In genomic region chr17:78255029-78255656, GRCh38 we compare ENCODE assay signal across 13 cellular contexts. TPM values are rescaled to one million over a fixed set of nuclear protein-coding genes. Genes with fewer than 3 reads are reported as not detected.
DNase-seq lines count a peak whose midpoint lies in the region; ATAC-seq, FAIRE-seq and TF ChIP-seq lines count a peak whose summit lies in the region.
"Had no signal": no experiment of that assay in that cellular context is flagged by ENCODE, and none has a peak within 500 bp of the region (broad histone marks: within the 10 kb centered on the region; RNA-seq: fewer than 3 reads in every experiment).

No MANE protein-coding gene starts in this region.

- H2AK5ac ChIP-seq in mesendoderm (ENCODE audit: low read length), result peak overlapping the region; percentile 98

- no peak overlapping the region for H2AFZ ChIP-seq in HepG2 (ENCODE audit: low read length)

- H3K9me3 Mint-ChIP-seq in activated T-helper 1 cell treated with anti-CD3 and anti-CD28 coated beads, Interleukin-12 subunit alpha, Interleukin-12 subunit beta, Interleukin-2, Interleukin-4 antibody, amounts not matched to agents 30 ng/mL and 10 ng/mL and 1 ng/mL, durations not matched to agents 14 hours and 24 hours and 36 hours, result no peaks in the 10 kb centered on the region

- no TSS peak for BruUV-seq in HepG2 (replicated peaks; lab: Mats Ljungman, UMichigan)

- WGBS in HepG2 (ENCODE audit: low lambda C conversion rate), result 59% methylated on average over 18 of the region's 18 CpGs
- WGBS in right lobe of liver (ENCODE audit: insufficient coverage, low coverage, low lambda C conversion rate, missing lambda C conversion rate), result 30% methylated on average over 2 of the region's 18 CpGs
- no CpG with 5 or more reads among the region's 18 CpGs for WGBS in mesendoderm (ENCODE audit: extremely low coverage, insufficient coverage, low lambda C conversion rate)

- H3K27ac ChIP-seq in HepG2 (ENCODE audit: extremely low read length, insufficient read depth, low read length) (no peak overlapping the region), right lobe of liver (no peak overlapping the region), mesendoderm (ENCODE audit: low read depth, low read length) (no peak overlapping the region)
- H3K27ac ChIP-seq: GM23248 had no signal

- no peak for DNase-seq in HepG2 (ENCODE audit: low spot score)
- no peak for DNase-seq in right lobe of liver
- no peak for DNase-seq in activated T-helper 1 cell treated with anti-CD3 and anti-CD28 coated beads, Interleukin-12 subunit alpha, Interleukin-12 subunit beta, Interleukin-2, Interleukin-4 antibody, amounts not matched to agents 30 ng/mL and 10 ng/mL and 1 ng/mL, durations not matched to agents 14 hours and 24 hours and 36 hours (ENCODE audit: low spot score)
- DNase-seq in mesendoderm, result no peak
- DNase-seq in NCI-H774 (lab: John Stamatoyannopoulos, UW), result no peak

- H3K9ac ChIP-seq in HepG2 (ENCODE audit: insufficient read depth, low read depth, low read length), result no peak overlapping the region
- H3K9ac ChIP-seq in mesendoderm (ENCODE audit: low read length), result no peak overlapping the region

- H2BK15ac ChIP-seq in mesendoderm (replicated peaks; ENCODE audit: low read depth), result no peak overlapping the region

- peak overlapping the region; percentile 60 for H2BK5ac ChIP-seq in mesendoderm (ENCODE audit: low read length)

- no peak for TF ChIP-seq CTCF in HepG2 (CRISPR knock-in tag; IDR thresholded peaks at IDR 0.05)
- no peak for TF ChIP-seq CTCF in right lobe of liver (IDR thresholded peaks at IDR 0.05)

- H3K79me1 ChIP-seq in mesendoderm (ENCODE audit: low read length), result no peaks in the 10 kb centered on the region

- no peak for TF ChIP-seq RAD21 in HepG2 (CRISPR knock-in tag; IDR thresholded peaks at IDR 0.05)

- no peak overlapping the region; a peak in 1 of 6 replicates for H3K4me3 ChIP-seq in HepG2 (replicated peaks in 1 of 3; ENCODE audit: insufficient read depth in 1 of 3, low read depth in 2 of 3, low read length in 3 of 3)
- H3K4me3 ChIP-seq in right lobe of liver, result no peak overlapping the region
- H3K4me3 ChIP-seq in mesendoderm (ENCODE audit: low read length), result no peak overlapping the region

- peak overlapping the region; percentile 80 for H3K56ac ChIP-seq in mesendoderm (ENCODE audit: low read length)

- no peak overlapping the region for H4K5ac ChIP-seq in mesendoderm (ENCODE audit: low read length)

- in situ Hi-C loops in HepG2 (cut with HindIII; ENCODE audit: extremely low pct_ligation_motif_present, low pct_unique_long_range_greater_than_20kb), result no loop called here

- no peak overlapping the region for H2BK120ac ChIP-seq in mesendoderm (ENCODE audit: low read depth, low read length)

- TF ChIP-seq EP300 in HepG2 (IDR thresholded peaks at IDR 0.05; ENCODE audit: low read depth in 2 of 2, low read length in 2 of 2), result no peak
- TF ChIP-seq EP300 in HepG2 (CRISPR knock-in tag; IDR thresholded peaks at IDR 0.05; ENCODE audit: borderline replicate concordance), result no peak

- H3K23ac ChIP-seq in mesendoderm (ENCODE audit: low read length), result no peak overlapping the region

- H3K4me3 Mint-ChIP-seq in activated T-helper 1 cell treated with anti-CD3 and anti-CD28 coated beads, Interleukin-12 subunit alpha, Interleukin-12 subunit beta, Interleukin-2, Interleukin-4 antibody, amounts not matched to agents 30 ng/mL and 10 ng/mL and 1 ng/mL, durations not matched to agents 14 hours and 24 hours and 36 hours, result peak overlapping the region; percentile 65

- H3K4me2 ChIP-seq in HepG2 (ENCODE audit: low read depth, low read length) (no peak overlapping the region), mesendoderm (ENCODE audit: low read length) (no peak overlapping the region)

- H3K18ac ChIP-seq in mesendoderm (ENCODE audit: low read length), result peak overlapping the region; percentile 0

- intact Hi-C loops in HepG2 (cut with micrococcal nuclease; ENCODE audit: unreplicated experiment), result loop anchor here (10.0 kb wide), 1 partner anchor 60 kb away; no protein-coding TSS in a partner anchor
- intact Hi-C loops in right lobe of liver (cut with DNase I), result loop anchor here in 1 of 2 donors (10.0 kb wide), 1 partner anchor 80 kb away; no protein-coding TSS in a partner anchor
- intact Hi-C loops in activated T-helper 1 cell treated with anti-CD3 and anti-CD28 coated beads, Interleukin-12 subunit alpha, Interleukin-12 subunit beta, Interleukin-2, Interleukin-4 antibody, amounts not matched to agents 30 ng/mL and 10 ng/mL and 1 ng/mL, durations not matched to agents 14 hours and 24 hours and 36 hours (cut with micrococcal nuclease), result loop anchor here (5.0 kb wide), 1 partner anchor 752 kb away; the partner anchor contains the start of gene CANT1

- peak overlapping the region; percentile 80 for H3K27ac Mint-ChIP-seq in activated T-helper 1 cell treated with anti-CD3 and anti-CD28 coated beads, Interleukin-12 subunit alpha, Interleukin-12 subunit beta, Interleukin-2, Interleukin-4 antibody, amounts not matched to agents 30 ng/mL and 10 ng/mL and 1 ng/mL, durations not matched to agents 14 hours and 24 hours and 36 hours

- no peak for ATAC-seq in HepG2
- ATAC-seq in right lobe of liver, result no peak
- no peak for ATAC-seq in HG02973 (IDR thresholded peaks at IDR 0.05; ENCODE audit: unreplicated experiment)
- ATAC-seq in HG03097 (IDR thresholded peaks at IDR 0.05; ENCODE audit: low FRiP score, unreplicated experiment), result no peak
- no peak for ATAC-seq in GM21825 (IDR thresholded peaks at IDR 0.05; ENCODE audit: unreplicated experiment)

- H3K36me3 ChIP-seq in HepG2 (replicated peaks in 1 of 2; ENCODE audit: control insufficient read depth in 1 of 2, insufficient read depth in 2 of 2, low read length in 2 of 2) (no peaks in the 10 kb centered on the region), right lobe of liver (no peaks in the 10 kb centered on the region), mesendoderm (ENCODE audit: control insufficient read depth, insufficient read depth, low read length) (no peaks in the 10 kb centered on the region)
- H3K36me3 ChIP-seq: sigmoid colon, upper lobe of left lung had no signal

- H3K27me3 Mint-ChIP-seq in activated T-helper 1 cell treated with anti-CD3 and anti-CD28 coated beads, Interleukin-12 subunit alpha, Interleukin-12 subunit beta, Interleukin-2, Interleukin-4 antibody, amounts not matched to agents 30 ng/mL and 10 ng/mL and 1 ng/mL, durations not matched to agents 14 hours and 24 hours and 36 hours (ENCODE audit: insufficient read depth), result no peaks in the 10 kb centered on the region

- peaks cover 2% of the 10 kb centered on the region for H3K36me3 Mint-ChIP-seq in activated T-helper 1 cell treated with anti-CD3 and anti-CD28 coated beads, Interleukin-12 subunit alpha, Interleukin-12 subunit beta, Interleukin-2, Interleukin-4 antibody, amounts not matched to agents 30 ng/mL and 10 ng/mL and 1 ng/mL, durations not matched to agents 14 hours and 24 hours and 36 hours (ENCODE audit: low read depth)

- H3K4me1 ChIP-seq in HepG2 (ENCODE audit: insufficient read depth, low read length) (peaks cover 63% of the 10 kb centered on the region), right lobe of liver (peaks cover 0 to 25% (median 6%) of the 10 kb centered on the region in 4 donors), mesendoderm (ENCODE audit: control insufficient read depth, low read depth, low read length) (peaks cover 14% of the 10 kb centered on the region)

- H3K27me3 ChIP-seq in HepG2 (ENCODE audit: control insufficient read depth in 1 of 2, insufficient read depth in 2 of 2, low read length in 2 of 2), result peaks cover 2 to 41% of the 10 kb centered on the region in 2 experiments; a peak in 4 of 5 replicates
- H3K27me3 ChIP-seq in right lobe of liver, result no peaks in the 10 kb centered on the region
- H3K27me3 ChIP-seq in mesendoderm (ENCODE audit: insufficient read depth, low read length, poor library complexity), result no peaks in the 10 kb centered on the region
- H3K27me3 ChIP-seq: upper lobe of left lung had no signal

- H4K8ac ChIP-seq in mesendoderm (ENCODE audit: low read depth, low read length), result no peak overlapping the region

- no peak overlapping the region for H3K4ac ChIP-seq in mesendoderm (ENCODE audit: low read depth, low read length)

- H3K79me2 ChIP-seq in HepG2 (ENCODE audit: insufficient read depth, low read length) (no peaks in the 10 kb centered on the region), mesendoderm (ENCODE audit: control insufficient read depth, insufficient read depth, low read length) (no peaks in the 10 kb centered on the region)

- TF ChIP-seq POLR2A in HepG2 (IDR thresholded peaks at IDR 0.05; ENCODE audit: insufficient read depth in 1 of 2, low read depth in 2 of 2, low read length in 2 of 2) (no peak), right lobe of liver (IDR thresholded peaks at IDR 0.05) (no peak)

- FAIRE-seq in HepG2 (lab: Jason Lieb, UNC), result no peak

- POLR2A ChIA-PET in HepG2 (lab: Yijun Ruan, JAX), result interaction anchor here (1.3 to 1.7 kb wide), 2 partner anchors 8 to 13 kb away, joined by 5 to 7 read pairs; no protein-coding TSS in a partner anchor

- H3K9me3 ChIP-seq in HepG2 (ENCODE audit: low read length) (no peaks in the 10 kb centered on the region), right lobe of liver (no peaks in the 10 kb centered on the region)
- H3K9me3 ChIP-seq: sigmoid colon, upper lobe of left lung had no signal

- CTCF ChIA-PET in HepG2 (lab: Yijun Ruan, JAX; ENCODE audit: low intra/inter-chr PET ratio, low total read pairs), result no interaction called here

- H3K4me1 Mint-ChIP-seq in activated T-helper 1 cell treated with anti-CD3 and anti-CD28 coated beads, Interleukin-12 subunit alpha, Interleukin-12 subunit beta, Interleukin-2, Interleukin-4 antibody, amounts not matched to agents 30 ng/mL and 10 ng/mL and 1 ng/mL, durations not matched to agents 14 hours and 24 hours and 36 hours (ENCODE audit: low read depth), result peaks cover 78% of the 10 kb centered on the region

- no peaks in the 10 kb centered on the region for H4K20me1 ChIP-seq in HepG2 (ENCODE audit: insufficient read depth, low read length)

RNA-seq across cellular contexts. Expression of gene TMEM235, which starts 23.7 kb away (rescaled TPM):
- not detected in 2 replicates for total RNA-seq in HepG2 (2016; rRNA removed; fragmentation: Illumina TruSeq; extraction: Trizol)
- not detected in 2 replicates for total RNA-seq in HepG2 (2016; cell fraction: cytosol; rRNA removed; fragmentation: Illumina TruSeq; extraction: Trizol; ENCODE audit: low read depth)
- total RNA-seq in HepG2 (2016; cell fraction: insoluble cytoplasmic fraction; rRNA removed; fragmentation: Illumina TruSeq; extraction: Trizol), result not detected in 2 replicates
- total RNA-seq in HepG2 (2016; cell fraction: membrane; rRNA removed; fragmentation: Illumina TruSeq; extraction: Trizol), result not detected in 2 replicates
- not detected in 2 replicates for total RNA-seq in HepG2 (2016; cell fraction: nucleus; rRNA removed; fragmentation: Illumina TruSeq; extraction: Trizol)
- not detected in 2 replicates for polyA plus RNA-seq in HepG2 (2011; rRNA removed)
- polyA plus RNA-seq in HepG2 (2011; cell fraction: cytosol; rRNA removed), result not detected in 2 replicates
- polyA plus RNA-seq in HepG2 (2011; cell fraction: nucleus; rRNA removed), result not detected in 2 replicates
- not detected in 2 replicates for polyA plus RNA-seq in HepG2 (2012)
- polyA plus RNA-seq in HepG2 (2016; cell fraction: cytosol; fragmentation: Illumina TruSeq; extraction: Trizol; ENCODE audit: low read depth), result not detected in 2 replicates
- polyA plus RNA-seq in HepG2 (2016; cell fraction: insoluble cytoplasmic fraction; fragmentation: Illumina TruSeq; extraction: Trizol; ENCODE audit: low read depth), result not detected in 2 replicates
- not detected in 2 replicates for polyA plus RNA-seq in HepG2 (2016; cell fraction: membrane; fragmentation: Illumina TruSeq; extraction: Trizol; ENCODE audit: low read depth)
- not detected in 2 replicates for polyA plus RNA-seq in HepG2 (2016; cell fraction: nucleus; fragmentation: Illumina TruSeq; extraction: Trizol; ENCODE audit: insufficient read depth, low read depth)
- polyA minus RNA-seq in HepG2 (2011; rRNA and poly(A)+ RNA removed; ENCODE audit: low replicate concordance), result not detected in 2 replicates
- not detected in 2 replicates for polyA minus RNA-seq in HepG2 (2011; cell fraction: cytosol; rRNA and poly(A)+ RNA removed)
- polyA minus RNA-seq in HepG2 (2011; cell fraction: nucleus; rRNA and poly(A)+ RNA removed), result not detected in 2 replicates
- total RNA-seq in right lobe of liver, result not detected
- total RNA-seq in activated T-helper 1 cell treated with anti-CD3 and anti-CD28 coated beads, Interleukin-12 subunit alpha, Interleukin-12 subunit beta, Interleukin-2, Interleukin-4 antibody, amounts not matched to agents 30 ng/mL and 10 ng/mL and 1 ng/mL, durations not matched to agents 14 hours and 24 hours and 36 hours, result not detected in 2 replicates
- not detected for polyA plus RNA-seq in mesendoderm (2013, experiment 1 of 2)
- polyA plus RNA-seq in mesendoderm (2013, experiment 2 of 2), result not detected
- total RNA-seq: GM23248; left lobe of liver; sigmoid colon; T-helper 1 cell treated with Interleukin-12 subunit alpha and Interleukin-12 subunit beta and Interleukin-4 antibody, amounts not matched to agents 30 ng/mL and 1 ng/mL, for 36 hours; upper lobe of left lung had no signal
- polyA plus RNA-seq: GM23248 had no signal

RNA-seq across cellular contexts. Expression of gene BIRC5, which starts 41.1 kb away (rescaled TPM):
- total RNA-seq in HepG2 (2016; rRNA removed; fragmentation: Illumina TruSeq; extraction: Trizol) (135 and 167 TPM in 2 replicates), right lobe of liver (1 to 10 TPM in 4 of 6 experiments, under 1 TPM in 2; 0.57 to 2.0 (median 1.4) TPM)
- 34.5 and 39.0 TPM in 2 replicates for total RNA-seq in HepG2 (2016; cell fraction: cytosol; rRNA removed; fragmentation: Illumina TruSeq; extraction: Trizol; ENCODE audit: low read depth)
- total RNA-seq in HepG2 (2016; cell fraction: insoluble cytoplasmic fraction; rRNA removed; fragmentation: Illumina TruSeq; extraction: Trizol), result 131 and 168 TPM in 2 replicates
- total RNA-seq in HepG2 (2016; cell fraction: membrane; rRNA removed; fragmentation: Illumina TruSeq; extraction: Trizol), result 97.3 and 97.8 TPM in 2 replicates
- total RNA-seq in HepG2 (2016; cell fraction: nucleus; rRNA removed; fragmentation: Illumina TruSeq; extraction: Trizol), result 62.8 and 63.7 TPM in 2 replicates
- 18.5 and 30.3 TPM in 2 replicates for polyA plus RNA-seq in HepG2 (2011; rRNA removed)
- polyA plus RNA-seq in HepG2 (2011; cell fraction: cytosol; rRNA removed), result 26.4 and 35.2 TPM in 2 replicates
- polyA plus RNA-seq in HepG2 (2011; cell fraction: nucleus; rRNA removed), result 11.3 and 14.8 TPM in 2 replicates
- 20.8 and 42.6 TPM in 2 replicates for polyA plus RNA-seq in HepG2 (2012)
- 27.8 and 29.4 TPM in 2 replicates for polyA plus RNA-seq in HepG2 (2016; cell fraction: cytosol; fragmentation: Illumina TruSeq; extraction: Trizol; ENCODE audit: low read depth)
- polyA plus RNA-seq in HepG2 (2016; cell fraction: insoluble cytoplasmic fraction; fragmentation: Illumina TruSeq; extraction: Trizol; ENCODE audit: low read depth), result 158 and 162 TPM in 2 replicates
- polyA plus RNA-seq in HepG2 (2016; cell fraction: membrane; fragmentation: Illumina TruSeq; extraction: Trizol; ENCODE audit: low read depth), result 64.5 and 65.4 TPM in 2 replicates
- 90.2 and 97.1 TPM in 2 replicates for polyA plus RNA-seq in HepG2 (2016; cell fraction: nucleus; fragmentation: Illumina TruSeq; extraction: Trizol; ENCODE audit: insufficient read depth, low read depth)
- 62.3 and 97.9 TPM in 2 replicates for polyA minus RNA-seq in HepG2 (2011; rRNA and poly(A)+ RNA removed; ENCODE audit: low replicate concordance)
- 18.6 and 37.7 TPM in 2 replicates for polyA minus RNA-seq in HepG2 (2011; cell fraction: cytosol; rRNA and poly(A)+ RNA removed)
- polyA minus RNA-seq in HepG2 (2011; cell fraction: nucleus; rRNA and poly(A)+ RNA removed), result 20.9 and 36.8 TPM in 2 replicates
- 39.4 and 39.6 TPM in 2 replicates for total RNA-seq in activated T-helper 1 cell treated with anti-CD3 and anti-CD28 coated beads, Interleukin-12 subunit alpha, Interleukin-12 subunit beta, Interleukin-2, Interleukin-4 antibody, amounts not matched to agents 30 ng/mL and 10 ng/mL and 1 ng/mL, durations not matched to agents 14 hours and 24 hours and 36 hours
- 69.7 TPM for polyA plus RNA-seq in mesendoderm (2013, experiment 1 of 2)
- polyA plus RNA-seq in mesendoderm (2013, experiment 2 of 2), result 68.0 TPM

Comparison
In these comparisons a context has a peak if more than half of its experiments do, and no peak if none do; other contexts are left out.
1. RNA of gene BIRC5, which starts 41.1 kb away (total RNA-seq): 34.5 to 168 TPM in HepG2 and 39.4 to 39.6 TPM in activated T-helper 1 cell treated with anti-CD3 and anti-CD28 coated beads, Interleukin-12 subunit alpha, Interleukin-12 subunit beta, Interleukin-2, Interleukin-4 antibody, amounts not matched to agents 30 ng/mL and 10 ng/mL and 1 ng/mL, durations not matched to agents 14 hours and 24 hours and 36 hours; 0.57 to 2.0 TPM in right lobe of liver; every median in the first group is over 10 times any median in the second.